Comparison of ENCODE assay signal across 1 cellular context in genomic region chr2:24375349-24376087, GRCh38.
TF ChIP-seq lines count a peak whose summit lies in the region.

No MANE protein-coding gene starts in this region.

TF ChIP-seq in GM23338, 12 proteins besides CTCF, POLR2A, EP300 and RAD21 (continued from another document):
- no peak for TF ChIP-seq ZNF462 (CRISPR knock-in tag; IDR thresholded peaks at IDR 0.05)
- TF ChIP-seq ZNF114 (CRISPR knock-in tag; IDR thresholded peaks at IDR 0.05) = no peak
- no peak for TF ChIP-seq POLR2AphosphoS5 (IDR thresholded peaks at IDR 0.05; ENCODE audit: low read depth)
- TF ChIP-seq, protein P1, sequence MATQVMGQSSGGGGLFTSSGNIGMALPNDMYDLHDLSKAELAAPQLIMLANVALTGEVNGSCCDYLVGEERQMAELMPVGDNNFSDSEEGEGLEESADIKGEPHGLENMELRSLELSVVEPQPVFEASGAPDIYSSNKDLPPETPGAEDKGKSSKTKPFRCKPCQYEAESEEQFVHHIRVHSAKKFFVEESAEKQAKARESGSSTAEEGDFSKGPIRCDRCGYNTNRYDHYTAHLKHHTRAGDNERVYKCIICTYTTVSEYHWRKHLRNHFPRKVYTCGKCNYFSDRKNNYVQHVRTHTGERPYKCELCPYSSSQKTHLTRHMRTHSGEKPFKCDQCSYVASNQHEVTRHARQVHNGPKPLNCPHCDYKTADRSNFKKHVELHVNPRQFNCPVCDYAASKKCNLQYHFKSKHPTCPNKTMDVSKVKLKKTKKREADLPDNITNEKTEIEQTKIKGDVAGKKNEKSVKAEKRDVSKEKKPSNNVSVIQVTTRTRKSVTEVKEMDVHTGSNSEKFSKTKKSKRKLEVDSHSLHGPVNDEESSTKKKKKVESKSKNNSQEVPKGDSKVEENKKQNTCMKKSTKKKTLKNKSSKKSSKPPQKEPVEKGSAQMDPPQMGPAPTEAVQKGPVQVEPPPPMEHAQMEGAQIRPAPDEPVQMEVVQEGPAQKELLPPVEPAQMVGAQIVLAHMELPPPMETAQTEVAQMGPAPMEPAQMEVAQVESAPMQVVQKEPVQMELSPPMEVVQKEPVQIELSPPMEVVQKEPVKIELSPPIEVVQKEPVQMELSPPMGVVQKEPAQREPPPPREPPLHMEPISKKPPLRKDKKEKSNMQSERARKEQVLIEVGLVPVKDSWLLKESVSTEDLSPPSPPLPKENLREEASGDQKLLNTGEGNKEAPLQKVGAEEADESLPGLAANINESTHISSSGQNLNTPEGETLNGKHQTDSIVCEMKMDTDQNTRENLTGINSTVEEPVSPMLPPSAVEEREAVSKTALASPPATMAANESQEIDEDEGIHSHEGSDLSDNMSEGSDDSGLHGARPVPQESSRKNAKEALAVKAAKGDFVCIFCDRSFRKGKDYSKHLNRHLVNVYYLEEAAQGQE (IDR thresholded peaks at IDR 0.05; ENCODE audit: unreplicated experiment) = no peak
- no peak for TF ChIP-seq EZH2phosphoT487 (IDR thresholded peaks at IDR 0.05; ENCODE audit: unreplicated experiment)
- TF ChIP-seq NANOG (IDR thresholded peaks at IDR 0.05; ENCODE audit: borderline replicate concordance) = no peak
- no peak for TF ChIP-seq EZH2 (IDR thresholded peaks at IDR 0.05; ENCODE audit: low read depth, unreplicated experiment)
